ENCODE assay signal across 8 cellular contexts in the genomic region with DNA sequence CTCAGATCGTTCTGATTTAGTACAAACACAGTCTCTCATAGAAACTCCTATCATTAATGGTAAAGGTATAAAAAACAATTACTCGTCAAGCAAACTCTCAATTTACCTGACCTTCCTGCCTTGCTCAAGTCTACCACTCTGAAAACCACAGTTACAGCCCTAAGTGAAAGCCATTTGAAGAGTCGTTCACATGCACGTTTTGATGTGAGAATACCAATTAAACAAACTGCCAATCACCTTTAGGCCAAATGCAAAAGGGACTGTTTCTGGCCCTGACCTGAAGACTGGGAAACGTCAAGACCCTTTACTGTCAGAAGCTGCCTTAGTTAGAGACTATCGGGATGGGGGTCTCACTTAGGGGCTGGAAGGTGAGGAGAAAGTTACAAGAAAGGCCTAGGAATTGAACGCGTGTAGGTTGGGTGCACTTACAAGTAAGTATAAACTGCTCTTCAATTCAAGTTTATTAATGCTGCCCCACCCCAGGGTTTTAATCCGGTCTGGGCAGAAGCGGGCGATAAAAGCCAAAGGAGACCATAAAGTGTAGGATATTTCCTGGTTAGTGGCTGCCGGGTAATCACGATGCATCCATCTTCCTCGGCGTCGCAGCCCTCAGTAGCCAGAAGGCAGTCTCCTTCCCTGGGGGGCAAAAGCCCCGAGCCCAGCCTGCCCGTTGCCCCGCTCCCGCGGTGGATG. TPM values are rescaled to one million over a fixed set of nuclear protein-coding genes. Genes with fewer than 3 reads are reported as not detected.
A peak's percentile ranks its signal among the peaks of the same experiment; 100 is the strongest.
DNase-seq lines count a peak whose midpoint lies in the region; ATAC-seq and TF ChIP-seq lines count a peak whose summit lies in the region.

No MANE protein-coding gene starts in this region.

- H4K20me1 ChIP-seq in Loucy (ENCODE audit: insufficient read depth, low read length, poor library complexity, severe bottlenecking) = peaks cover 56% of the 10 kb centered on the region

- H2AFZ ChIP-seq in Loucy (ENCODE audit: low read length) = peak overlapping the region; percentile 41; the same call in 1 of the 2 replicates

- TF ChIP-seq CTCF in Loucy (conservative IDR thresholded peaks at IDR 0.05; ENCODE audit: low read length) (no peak), kidney epithelial cell (IDR thresholded peaks at IDR 0.05; ENCODE audit: insufficient read depth, low read length, poor library complexity, severe bottlenecking) (no peak)

- no peaks in the 10 kb centered on the region for H3K27me3 ChIP-seq in Loucy (ENCODE audit: insufficient read depth, low read length, poor library complexity, severe bottlenecking)
- H3K27me3 ChIP-seq in kidney epithelial cell (ENCODE audit: control insufficient read depth, insufficient read depth, low read length) = no peaks in the 10 kb centered on the region
- no peaks in the 10 kb centered on the region for H3K27me3 ChIP-seq in stomach smooth muscle (ENCODE audit: control insufficient read depth in 1 of 2, insufficient read depth in 2 of 2, low read length in 2 of 2)

- no peak for ATAC-seq in GM21515 (IDR thresholded peaks at IDR 0.05; ENCODE audit: unreplicated experiment)
- ATAC-seq in GM21825 (IDR thresholded peaks at IDR 0.05; ENCODE audit: unreplicated experiment) = no peak

- H3K4me3 ChIP-seq in Loucy (ENCODE audit: low read length, poor library complexity, severe bottlenecking) (peak overlapping the region; percentile 79), kidney epithelial cell (ENCODE audit: low read depth, low read length) (peak overlapping the region; percentile 61), stomach smooth muscle (ENCODE audit: low read length in 2 of 2) (peak overlapping the region; percentile 88 to 93)

- H3K4me2 ChIP-seq in Loucy (ENCODE audit: low read depth, low read length, poor library complexity, severe bottlenecking) = peak overlapping the region; percentile 94

- H3K9ac ChIP-seq in Loucy (ENCODE audit: low read depth, low read length, poor library complexity, severe bottlenecking) (peak overlapping the region; percentile 91), stomach smooth muscle (ENCODE audit: low read length in 2 of 2) (peak overlapping the region; percentile 87 to 93)

- H3K4me1 ChIP-seq in Loucy (ENCODE audit: insufficient read depth, low read length, poor library complexity, severe bottlenecking) = peaks cover 55% of the 10 kb centered on the region
- H3K4me1 ChIP-seq in stomach smooth muscle (ENCODE audit: control insufficient read depth, insufficient read depth, low read length) = peaks cover 11% of the 10 kb centered on the region

- H3K9me2 ChIP-seq in Loucy (replicated peaks; ENCODE audit: low read depth, low read length) = no peaks in the 10 kb centered on the region

- peak; percentile 1 for DNase-seq in activated effector memory CD4-positive, alpha-beta T cell treated with Interleukin-2 at 50 U/mL for 16 hours
- DNase-seq in activated effector memory CD4-positive, alpha-beta T cell treated with anti-CD3 and anti-CD28 coated beads, Interleukin-2, amount 50 U/mL, for 16 hours = no peak
- DNase-seq in astrocyte of the hippocampus (ENCODE audit: low read depth, low spot score) = peak; percentile 25
- no peak for DNase-seq in kidney epithelial cell (ENCODE audit: low read depth)

- H3F3A ChIP-seq in Loucy (ENCODE audit: low read depth) = no peaks in the 10 kb centered on the region

- H3K79me2 ChIP-seq in Loucy (ENCODE audit: insufficient read depth, low read length) = peaks cover 59% of the 10 kb centered on the region

- peak overlapping the region; percentile 75 for H3K27ac ChIP-seq in stomach smooth muscle (ENCODE audit: low read length)

- H3K9me3 ChIP-seq in Loucy (ENCODE audit: insufficient read depth, low read depth, low read length) (no peaks in the 10 kb centered on the region), stomach smooth muscle (ENCODE audit: control insufficient read depth in 2 of 2, low read length in 2 of 2) (no peaks in the 10 kb centered on the region)

- H3K36me3 ChIP-seq in Loucy (ENCODE audit: insufficient read depth, low read length) (no peaks in the 10 kb centered on the region), kidney epithelial cell (ENCODE audit: control insufficient read depth, insufficient read depth, low read length) (no peaks in the 10 kb centered on the region), stomach smooth muscle (ENCODE audit: control insufficient read depth in 2 of 2, insufficient read depth in 2 of 2, low read length in 2 of 2) (no peaks in the 10 kb centered on the region)

RNA-seq across cellular contexts. Expression of a gene that starts 0.9 kb away (rescaled TPM):
- 77.6 and 78.5 TPM in 2 replicates for total RNA-seq in kidney epithelial cell

Comparison
In these comparisons a context has a peak if more than half of its experiments do, and no peak if none do; other contexts are left out.
1. DNase-seq: peak in activated effector memory CD4-positive, alpha-beta T cell treated with Interleukin-2 at 50 U/mL for 16 hours (single experiment) and astrocyte of the hippocampus (single experiment); none in activated effector memory CD4-positive, alpha-beta T cell treated with anti-CD3 and anti-CD28 coated beads, Interleukin-2, amount 50 U/mL, for 16 hours (single experiment) and kidney epithelial cell (single experiment).
2. Peak in every context shown above with its lines, with median percentiles within 50 percentile points of each other: H3K4me3 ChIP-seq.